ENCODE assay signal across 19 cellular contexts in the genomic region with DNA sequence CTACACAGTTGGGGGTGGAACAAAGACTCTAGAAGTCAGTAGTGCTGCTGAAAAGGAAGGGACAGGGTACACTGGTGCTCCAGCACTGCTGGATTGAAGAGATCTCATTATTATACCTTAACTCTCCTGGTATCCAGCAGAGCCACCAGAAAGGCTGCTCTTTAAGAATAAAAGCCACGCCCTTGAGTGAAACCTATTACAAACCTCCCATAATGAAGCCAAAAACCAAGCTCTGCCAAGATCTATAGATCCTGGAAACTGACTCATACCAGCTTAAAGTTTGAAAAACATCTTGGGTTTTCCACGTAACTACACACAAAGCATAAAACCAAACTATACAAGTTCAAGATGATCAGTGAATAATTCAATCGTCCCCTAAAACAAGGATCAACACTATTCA.
"Had no signal": no experiment of that assay in that cellular context is flagged by ENCODE, and none has a peak within 500 bp of the region (broad histone marks: within the 10 kb centered on the region; RNA-seq: fewer than 3 reads in every experiment).

No MANE protein-coding gene starts in this region.

- H3K27ac Mint-ChIP-seq: nephron; progenitor cell of endocrine pancreas; stimulated activated naive B cell treated with anti-CD40 and anti-IgM and Interleukin-4, amounts not matched to agents 10 μg/mL and 1 μg/mL and 100 μg/mL, for 72 hours; T-cell had no signal

- H3K4me1 Mint-ChIP-seq: nephron; stimulated activated naive B cell treated with anti-CD40 and anti-IgM and Interleukin-4, amounts not matched to agents 10 μg/mL and 1 μg/mL and 100 μg/mL, for 72 hours; T-cell had no signal

- H3K9me3 Mint-ChIP-seq: immature natural killer cell; nephron; stimulated activated naive B cell treated with anti-CD40 and anti-IgM and Interleukin-4, amounts not matched to agents 10 μg/mL and 1 μg/mL and 100 μg/mL, for 72 hours; T-cell had no signal

- H3K27me3 Mint-ChIP-seq: stimulated activated naive B cell treated with anti-CD40 and anti-IgM and Interleukin-4, amounts not matched to agents 10 μg/mL and 1 μg/mL and 100 μg/mL, for 72 hours; T-cell had no signal

- DNase-seq: activated gamma-delta T cell; colonic mucosa; effector CD4-positive, alpha-beta T cell; head of caudate nucleus; immature natural killer cell; occipital lobe; SK-N-SH; stimulated activated CD4-positive, alpha-beta T cell treated with anti-CD3 and anti-CD28 coated beads, Interleukin-4, amount 100 ng/mL, for 1 hour; stimulated activated naive B cell treated with anti-CD40 and anti-IgM and Interleukin-4, amounts not matched to agents 10 μg/mL and 1 μg/mL and 100 μg/mL, for 72 hours; substantia nigra; T-cell; T-helper 9 cell had no signal

- H3K4me3 ChIP-seq: cardiac muscle cell, colonic mucosa, right atrium auricular region, tibial nerve, vagina had no signal

- ATAC-seq: activated CD4-positive, CD25-positive, alpha-beta regulatory T cell treated with anti-CD3 and anti-CD28 coated beads, Interleukin-2, amount 50 U/mL, for 24 hours; stimulated activated naive B cell treated with anti-CD40 and anti-IgM and Interleukin-4, amounts not matched to agents 10 μg/mL and 1 μg/mL and 100 μg/mL, for 72 hours; T-cell had no signal

- H3K27ac ChIP-seq: cardiac muscle cell, colonic mucosa, right atrium auricular region, tibial nerve, vagina had no signal

- H3K4me3 Mint-ChIP-seq: immature natural killer cell; nephron; stimulated activated naive B cell treated with anti-CD40 and anti-IgM and Interleukin-4, amounts not matched to agents 10 μg/mL and 1 μg/mL and 100 μg/mL, for 72 hours; T-cell had no signal
